In the genomic region with DNA sequence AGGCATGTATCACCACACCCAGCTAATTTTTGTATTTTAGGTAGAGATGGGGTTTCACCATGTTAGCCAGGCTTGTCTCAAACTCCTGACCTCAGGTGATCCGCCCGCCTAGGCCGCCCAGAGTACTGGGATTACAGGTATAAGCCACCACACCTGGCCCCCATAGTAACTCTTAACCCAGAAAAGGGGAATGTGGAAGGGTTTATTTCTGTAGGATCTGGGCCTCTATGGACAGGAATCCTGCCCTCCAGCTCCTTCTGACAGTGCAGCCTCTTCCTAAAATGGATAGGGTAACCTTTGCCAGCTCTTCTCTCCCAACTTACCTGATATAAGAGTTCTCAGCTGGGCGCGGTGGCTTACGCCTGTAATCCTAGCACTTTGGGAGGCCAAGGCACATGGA, we compare ENCODE assay signal across 2 cellular contexts. TPM values are rescaled to one million over a fixed set of nuclear protein-coding genes. Genes with fewer than 3 reads are reported as not detected.
"Had no signal": no experiment of that assay in that cellular context is flagged by ENCODE, and none has a peak within 500 bp of the region (broad histone marks: within the 10 kb centered on the region; RNA-seq: fewer than 3 reads in every experiment).

No MANE protein-coding gene starts in this region.

RNA-seq across cellular contexts. Expression of a gene that starts 11.0 kb away (rescaled TPM):
- total RNA-seq: Peyer's patch had no signal

RNA-seq across cellular contexts. Expression of a gene that starts 35.0 kb away (rescaled TPM):
- total RNA-seq: OCI-LY7 had no signal
